Comparison of ENCODE assay signal across 1 cellular context in the genomic region with DNA sequence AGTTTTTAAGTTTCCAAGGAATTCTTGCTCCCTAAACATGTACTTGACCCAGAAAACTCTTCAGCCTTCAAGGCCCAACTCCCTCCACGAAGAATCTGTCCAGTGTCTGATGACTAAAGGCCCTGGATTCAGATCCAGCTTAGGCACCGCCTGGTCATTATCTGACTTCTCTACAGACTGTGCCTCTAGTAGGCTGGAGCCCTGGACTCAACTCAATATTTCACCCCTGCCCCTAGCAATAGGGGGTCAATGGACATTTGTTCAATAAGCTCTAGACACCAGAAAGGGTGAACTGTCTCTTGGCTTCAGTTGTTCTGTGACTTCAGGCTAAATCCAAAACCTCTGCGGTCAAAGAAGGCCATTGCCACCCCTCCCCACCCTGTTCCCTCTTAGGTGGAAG.
TF ChIP-seq lines count a peak whose summit lies in the region.

No MANE protein-coding gene starts in this region.

TF ChIP-seq in GM12878, 131 proteins besides CTCF, POLR2A, EP300 and RAD21:
- TF ChIP-seq NKRF (conservative IDR thresholded peaks at IDR 0.05), result no peak
- no peak for TF ChIP-seq PKNOX1 (IDR thresholded peaks at IDR 0.05)
- no peak for TF ChIP-seq ZNF24 (IDR thresholded peaks at IDR 0.05)
- TF ChIP-seq PML (IDR thresholded peaks at IDR 0.05; ENCODE audit: low read length), result no peak
- no peak for TF ChIP-seq MYB (IDR thresholded peaks at IDR 0.05; ENCODE audit: borderline replicate concordance, low read depth, low read length)
- TF ChIP-seq BRCA1 (IDR thresholded peaks at IDR 0.05; ENCODE audit: low read depth, low read length), result no peak
- no peak for TF ChIP-seq CBFB (IDR thresholded peaks at IDR 0.05; ENCODE audit: low read depth)
- no peak for TF ChIP-seq RUNX3 (IDR thresholded peaks at IDR 0.05; ENCODE audit: low read length)
- TF ChIP-seq HCFC1 (IDR thresholded peaks at IDR 0.05; ENCODE audit: low read length), result no peak
- no peak for TF ChIP-seq E2F4 (IDR thresholded peaks at IDR 0.05; ENCODE audit: low read depth, low read length)
- no peak for TF ChIP-seq CBX5 (IDR thresholded peaks at IDR 0.05; ENCODE audit: low read depth)
